Comparison of ENCODE assay signal across 8 cellular contexts in genomic region chr2:85596486-85597143, GRCh38. TPM values are rescaled to one million over a fixed set of nuclear protein-coding genes. Genes with fewer than 3 reads are reported as not detected.
DNase-seq lines count a peak whose midpoint lies in the region; ATAC-seq and TF ChIP-seq lines count a peak whose summit lies in the region.

No MANE protein-coding gene starts in this region.

- TF ChIP-seq CTCF in heart left ventricle (IDR thresholded peaks at IDR 0.05) (no peak), body of pancreas (IDR thresholded peaks at IDR 0.05) (no peak), uterus (IDR thresholded peaks at IDR 0.05) (no peak)

- H3K27me3 ChIP-seq in heart left ventricle, result no peaks in the 10 kb centered on the region
- no peaks in the 10 kb centered on the region for H3K27me3 ChIP-seq in body of pancreas
- no peaks in the 10 kb centered on the region for H3K27me3 ChIP-seq in mononuclear cell (ENCODE audit: insufficient read depth, low read length)
- no peaks in the 10 kb centered on the region for H3K27me3 ChIP-seq in uterus

- 32 to 53% (median 49%) methylated on average over 3 of the region's 3 CpGs for WGBS in heart left ventricle, 4 donors
- WGBS in body of pancreas, 2 donors, result 42 to 89% methylated on average over 1 to 3 of the region's 3 CpGs

- peaks cover 0 to 55% (median 34%) of the 10 kb centered on the region in 12 donors for H3K4me1 ChIP-seq in heart left ventricle
- peaks cover 81% of the 10 kb centered on the region for H3K4me1 ChIP-seq in body of pancreas
- peaks cover 38% of the 10 kb centered on the region for H3K4me1 ChIP-seq in mononuclear cell (ENCODE audit: insufficient read depth, low read length)
- H3K4me1 ChIP-seq in uterus, result peaks cover 3 to 12% of the 10 kb centered on the region in 2 donors

- H3K9me3 ChIP-seq in heart left ventricle, result no peaks in the 10 kb centered on the region
- no peaks in the 10 kb centered on the region for H3K9me3 ChIP-seq in body of pancreas
- no peaks in the 10 kb centered on the region for H3K9me3 ChIP-seq in mononuclear cell (ENCODE audit: low read depth, low read length)
- H3K9me3 ChIP-seq in uterus, result no peaks in the 10 kb centered on the region

- DNase-seq in heart left ventricle, result no peak
- no peak for DNase-seq in Right ventricle myocardium superior
- no peak for DNase-seq in body of pancreas
- DNase-seq in uterus, result no peak
- no peak for DNase-seq in AG08396 (ENCODE audit: low spot score)
- DNase-seq in DMS114 treated with DMSO at 0.1 percent for 48 hours (lab: John Stamatoyannopoulos, UW; ENCODE audit: unreplicated experiment), result no peak
- DNase-seq in germinal center (ENCODE audit: low spot score), result no peak

- peaks cover 0 to 53% (median 33%) of the 10 kb centered on the region in 9 donors for H3K36me3 ChIP-seq in heart left ventricle
- H3K36me3 ChIP-seq in body of pancreas (replicated peaks in 1 of 2; ENCODE audit: insufficient read depth in 1 of 2, low read depth in 2 of 2), result peaks cover 0 to 3% of the 10 kb centered on the region in 2 donors
- no peaks in the 10 kb centered on the region for H3K36me3 ChIP-seq in uterus

- H3K27ac ChIP-seq in heart left ventricle (peak overlapping the region in 6 of 12 donors; percentile 87 to 96 (median 92)), body of pancreas (peak overlapping the region in 3 of 4 donors; percentile 62 to 94 (median 85)), uterus (peak overlapping the region; percentile 86 to 92)

- ATAC-seq in heart left ventricle (no peak), Right ventricle myocardium superior (ENCODE audit: poor library complexity) (no peak), body of pancreas (no peak)

- peak overlapping the region; percentile 50 to 91 (median 80) for H3K4me3 ChIP-seq in heart left ventricle
- peak overlapping the region in 1 of 2 donors; percentile 35 for H3K4me3 ChIP-seq in body of pancreas
- peak overlapping the region; percentile 97 for H3K4me3 ChIP-seq in mononuclear cell (ENCODE audit: low read length)
- H3K4me3 ChIP-seq in uterus, result peak overlapping the region; percentile 58 to 90

- intact Hi-C loops in heart left ventricle (cut with DNase I), result no loop called here
- intact Hi-C loops in Right ventricle myocardium superior (cut with DNase I), result no loop called here
- intact Hi-C loops in body of pancreas (cut with DNase I), result no loop called here
- intact Hi-C loops in uterus (cut with DNase I; ENCODE audit: low total_unique reads), result no loop called here

- TF ChIP-seq POLR2A in heart left ventricle (IDR thresholded peaks at IDR 0.05), result no peak
- no peak for TF ChIP-seq POLR2A in body of pancreas (IDR thresholded peaks at IDR 0.05)
- TF ChIP-seq POLR2A in uterus (IDR thresholded peaks at IDR 0.05), result no peak

RNA-seq across cellular contexts. Expression of gene RNF181, which starts 1.1 kb away (rescaled TPM):
- total RNA-seq in heart left ventricle (100 to 1,000 TPM in 4 of 9 donors, 10 to 100 TPM in 5; 77.7 to 208 (median 92.0) TPM), Right ventricle myocardium superior (74.5 TPM), body of pancreas (10 to 100 TPM; 54.4 to 89.5 TPM), mononuclear cell (55.9 TPM), uterus (100 to 1,000 TPM in 2 of 4 donors, 10 to 100 TPM in 2; 53.0 to 362 (median 175) TPM)
- 100 to 1,000 TPM; 165 to 235 TPM for polyA plus RNA-seq in heart left ventricle

RNA-seq across cellular contexts. Expression of gene TMEM150A, which starts 5.9 kb away (rescaled TPM):
- total RNA-seq in heart left ventricle (10 to 100 TPM in 5 of 9 donors, 1 to 10 TPM in 4; 6.4 to 20.8 (median 11.5) TPM), Right ventricle myocardium superior (9.5 TPM), body of pancreas (10 to 100 TPM; 23.1 to 24.4 TPM), mononuclear cell (3.1 TPM), uterus (10 to 100 TPM in 1 of 4 donors, 1 to 10 TPM in 2, not detected in 1; 2.6 to 24.1 (median 7.8) TPM)
- 10 to 100 TPM; 10.5 to 14.1 TPM for polyA plus RNA-seq in heart left ventricle

RNA-seq across cellular contexts. Expression of gene VAMP5, which starts 12.4 kb away (rescaled TPM):
- total RNA-seq in heart left ventricle, result 100 to 1,000 TPM in 1 of 9 donors, 10 to 100 TPM in 8; 21.0 to 186 (median 36.6) TPM
- 10 to 100 TPM; 65.4 to 81.9 TPM for polyA plus RNA-seq in heart left ventricle
- 56.3 TPM for total RNA-seq in Right ventricle myocardium superior
- total RNA-seq in body of pancreas, result 10 to 100 TPM in 1 of 2 donors, 1 to 10 TPM in 1; 3.0 to 10.4 TPM
- total RNA-seq in mononuclear cell, result 8.9 TPM
- 100 to 1,000 TPM in 2 of 4 donors, 10 to 100 TPM in 2; 25.6 to 197 (median 99.5) TPM for total RNA-seq in uterus

RNA-seq across cellular contexts. Expression of gene C2orf68, which starts 15.3 kb away (rescaled TPM):
- total RNA-seq in heart left ventricle (10 to 100 TPM; 12.0 to 38.2 (median 29.1) TPM), Right ventricle myocardium superior (26.5 TPM), body of pancreas (10 to 100 TPM in 1 of 2 donors, 1 to 10 TPM in 1; 9.9 to 14.5 TPM), mononuclear cell (24.0 TPM), uterus (10 to 100 TPM; 19.0 to 44.8 (median 28.2) TPM)
- polyA plus RNA-seq in heart left ventricle, result 10 to 100 TPM; 14.3 to 37.3 TPM

RNA-seq across cellular contexts. Expression of gene VAMP8, which starts 19.2 kb away (rescaled TPM):
- total RNA-seq in heart left ventricle (100 to 1,000 TPM in 1 of 9 donors, 10 to 100 TPM in 4, 1 to 10 TPM in 4; 5.4 to 103 (median 10.1) TPM), Right ventricle myocardium superior (16.9 TPM), body of pancreas (100 to 1,000 TPM in 1 of 2 donors, 10 to 100 TPM in 1; 39.6 to 111 TPM), mononuclear cell (27.6 TPM), uterus (10 to 100 TPM in 1 of 4 donors, 1 to 10 TPM in 2, not detected in 1; 1.3 to 12.3 (median 5.2) TPM)
- 10 to 100 TPM; 13.8 to 21.7 TPM for polyA plus RNA-seq in heart left ventricle
